12 cellular contexts compared by ENCODE assay signal in the genomic region with DNA sequence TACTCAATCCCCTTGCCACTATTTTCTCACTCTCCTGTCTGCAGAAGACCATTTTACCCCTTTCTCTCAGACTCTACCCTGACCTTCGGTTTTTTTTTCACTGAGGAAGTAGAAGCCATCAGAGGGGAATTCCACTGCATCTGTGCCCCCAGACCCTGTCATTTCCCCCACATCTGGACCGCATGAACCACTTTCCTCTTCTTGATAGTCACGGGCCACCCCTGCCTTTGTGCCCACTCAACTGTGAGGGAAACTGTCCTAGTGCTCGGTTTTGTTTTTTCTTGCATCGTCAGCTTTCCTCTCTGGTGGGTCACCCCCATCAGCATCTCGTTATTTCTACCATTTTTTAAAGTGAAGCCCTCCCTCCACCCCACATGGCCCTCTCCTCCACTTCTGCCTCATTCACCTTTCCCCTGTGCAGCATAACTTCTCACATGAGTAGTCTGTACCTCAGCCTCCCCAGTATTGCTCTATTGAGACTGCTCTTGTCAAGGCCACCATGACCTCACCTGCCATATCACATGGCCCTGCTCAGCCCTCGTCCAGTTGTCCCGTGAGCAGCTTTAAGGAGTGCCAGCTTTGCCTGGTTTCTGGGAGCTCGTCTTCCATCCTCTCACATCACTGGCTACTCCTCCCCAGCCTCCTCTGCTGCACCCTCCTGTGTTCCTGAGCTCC. TPM values are rescaled to one million over a fixed set of nuclear protein-coding genes. Genes with fewer than 3 reads are reported as not detected.
DNase-seq lines count a peak whose midpoint lies in the region; ATAC-seq and TF ChIP-seq lines count a peak whose summit lies in the region.
"Had no signal": no experiment of that assay in that cellular context is flagged by ENCODE, and none has a peak within 500 bp of the region (broad histone marks: within the 10 kb centered on the region; RNA-seq: fewer than 3 reads in every experiment).

No MANE protein-coding gene starts in this region.

- H3K27me3 Mint-ChIP-seq in activated T-helper 1 cell treated with anti-CD3 and anti-CD28 coated beads, Interleukin-12 subunit alpha, Interleukin-12 subunit beta, Interleukin-2, Interleukin-4 antibody, amounts not matched to agents 30 ng/mL and 10 ng/mL and 1 ng/mL, durations not matched to agents 14 hours and 24 hours and 36 hours (ENCODE audit: insufficient read depth) = no peaks in the 10 kb centered on the region

- peaks cover 64% of the 10 kb centered on the region for H3K36me3 Mint-ChIP-seq in activated T-helper 1 cell treated with anti-CD3 and anti-CD28 coated beads, Interleukin-12 subunit alpha, Interleukin-12 subunit beta, Interleukin-2, Interleukin-4 antibody, amounts not matched to agents 30 ng/mL and 10 ng/mL and 1 ng/mL, durations not matched to agents 14 hours and 24 hours and 36 hours (ENCODE audit: low read depth)

- peak; percentile 64 for DNase-seq in GM13977 (ENCODE audit: low spot score)
- no peak for DNase-seq in NCI-H526 treated with DMSO at 0.1 percent for 48 hours (lab: John Stamatoyannopoulos, UW)
- DNase-seq in stimulated activated naive CD4-positive, alpha-beta T cell (lab: John Stamatoyannopoulos, UW) = no peak
- no peak for DNase-seq in NCI-H2081 treated with DMSO at 0.1 percent for 48 hours (lab: John Stamatoyannopoulos, UW)
- no peak for DNase-seq in activated T-helper 1 cell treated with anti-CD3 and anti-CD28 coated beads, Interleukin-12 subunit alpha, Interleukin-12 subunit beta, Interleukin-2, Interleukin-4 antibody, amounts not matched to agents 30 ng/mL and 10 ng/mL and 1 ng/mL, durations not matched to agents 14 hours and 24 hours and 36 hours (ENCODE audit: low spot score)
- DNase-seq: NCI-H1092 treated with DMSO at 0.1 percent for 48 hours, NCI-H82, nephron progenitor cell had no signal

- no peaks in the 10 kb centered on the region for H3K9me3 Mint-ChIP-seq in activated T-helper 1 cell treated with anti-CD3 and anti-CD28 coated beads, Interleukin-12 subunit alpha, Interleukin-12 subunit beta, Interleukin-2, Interleukin-4 antibody, amounts not matched to agents 30 ng/mL and 10 ng/mL and 1 ng/mL, durations not matched to agents 14 hours and 24 hours and 36 hours
- H3K9me3 Mint-ChIP-seq: nephron progenitor cell had no signal

- H3K4me3 Mint-ChIP-seq in activated T-helper 1 cell treated with anti-CD3 and anti-CD28 coated beads, Interleukin-12 subunit alpha, Interleukin-12 subunit beta, Interleukin-2, Interleukin-4 antibody, amounts not matched to agents 30 ng/mL and 10 ng/mL and 1 ng/mL, durations not matched to agents 14 hours and 24 hours and 36 hours = no peak overlapping the region
- H3K4me3 Mint-ChIP-seq: nephron progenitor cell had no signal

- H3K4me1 Mint-ChIP-seq in activated T-helper 1 cell treated with anti-CD3 and anti-CD28 coated beads, Interleukin-12 subunit alpha, Interleukin-12 subunit beta, Interleukin-2, Interleukin-4 antibody, amounts not matched to agents 30 ng/mL and 10 ng/mL and 1 ng/mL, durations not matched to agents 14 hours and 24 hours and 36 hours (ENCODE audit: low read depth) = peaks cover 9% of the 10 kb centered on the region
- H3K4me1 Mint-ChIP-seq: nephron progenitor cell had no signal

- intact Hi-C loops in activated T-helper 1 cell treated with anti-CD3 and anti-CD28 coated beads, Interleukin-12 subunit alpha, Interleukin-12 subunit beta, Interleukin-2, Interleukin-4 antibody, amounts not matched to agents 30 ng/mL and 10 ng/mL and 1 ng/mL, durations not matched to agents 14 hours and 24 hours and 36 hours (cut with micrococcal nuclease) = no loop called here

- ATAC-seq in GM21390 (IDR thresholded peaks at IDR 0.05; ENCODE audit: unreplicated experiment) (peak; percentile 68), HG03108 (IDR thresholded peaks at IDR 0.05; ENCODE audit: unreplicated experiment) (peak; percentile 69), esophagus mucosa (peak; percentile 10)

- in situ Hi-C loops in GM13977 (cut with MboI; ENCODE audit: low pct_unique_long_range_greater_than_20kb, low sequenced_read_pairs, unreplicated experiment) = no loop called here

- H3K27ac Mint-ChIP-seq in activated T-helper 1 cell treated with anti-CD3 and anti-CD28 coated beads, Interleukin-12 subunit alpha, Interleukin-12 subunit beta, Interleukin-2, Interleukin-4 antibody, amounts not matched to agents 30 ng/mL and 10 ng/mL and 1 ng/mL, durations not matched to agents 14 hours and 24 hours and 36 hours = no peak overlapping the region
- H3K27ac Mint-ChIP-seq: nephron progenitor cell had no signal

- TF ChIP-seq CTCF in GM13977 (IDR thresholded peaks at IDR 0.05; ENCODE audit: extremely low read depth, insufficient read depth, missing control alignments) = no peak

RNA-seq across cellular contexts. Expression of gene TMEM87B, which starts 32.4 kb away (rescaled TPM):
- total RNA-seq in esophagus mucosa = 18.7 TPM
- 15.0 and 16.6 TPM in 2 replicates for total RNA-seq in activated T-helper 1 cell treated with anti-CD3 and anti-CD28 coated beads, Interleukin-12 subunit alpha, Interleukin-12 subunit beta, Interleukin-2, Interleukin-4 antibody, amounts not matched to agents 30 ng/mL and 10 ng/mL and 1 ng/mL, durations not matched to agents 14 hours and 24 hours and 36 hours

RNA-seq across cellular contexts. Expression of gene FBLN7, which starts 50.7 kb away (rescaled TPM):
- 1.4 TPM for total RNA-seq in esophagus mucosa
- 26.4 and 29.6 TPM in 2 replicates for total RNA-seq in activated T-helper 1 cell treated with anti-CD3 and anti-CD28 coated beads, Interleukin-12 subunit alpha, Interleukin-12 subunit beta, Interleukin-2, Interleukin-4 antibody, amounts not matched to agents 30 ng/mL and 10 ng/mL and 1 ng/mL, durations not matched to agents 14 hours and 24 hours and 36 hours
- total RNA-seq: SK-MEL-5 had no signal

Comparison
In these comparisons a context has a peak if more than half of its experiments do, and no peak if none do; other contexts are left out.
1. ATAC-seq: peak in every context shown above with its lines; median percentile 69 in HG03108; 68 in GM21390; 10 in esophagus mucosa.
2. RNA of gene FBLN7, which starts 50.7 kb away (total RNA-seq): 26.4 to 29.6 TPM in activated T-helper 1 cell treated with anti-CD3 and anti-CD28 coated beads, Interleukin-12 subunit alpha, Interleukin-12 subunit beta, Interleukin-2, Interleukin-4 antibody, amounts not matched to agents 30 ng/mL and 10 ng/mL and 1 ng/mL, durations not matched to agents 14 hours and 24 hours and 36 hours; 1.4 TPM in esophagus mucosa (single experiment); every median in the first group is over 10 times any median in the second.